ENCODE assay signal across 8 cellular contexts in genomic region chr3:128727485-128727884, GRCh38. TPM values are rescaled to one million over a fixed set of nuclear protein-coding genes. Genes with fewer than 3 reads are reported as not detected.
DNase-seq lines count a peak whose midpoint lies in the region; ATAC-seq and TF ChIP-seq lines count a peak whose summit lies in the region.

No MANE protein-coding gene starts in this region.

- H3K9me3 Mint-ChIP-seq in activated T-cell treated with anti-CD3 and anti-CD28 coated beads, Interleukin-2, amount 50 U/mL, for 72 hours: peaks cover 0 to 2% of the 10 kb centered on the region in 2 donors

- peak overlapping the region; percentile 91 for H3K4me3 ChIP-seq in astrocyte of the spinal cord (ENCODE audit: low read depth, low read length)
- peak overlapping the region; percentile 74 for H3K4me3 ChIP-seq in lower lobe of right lung
- peak overlapping the region; percentile 72 to 100 (median 96) for H3K4me3 ChIP-seq in tibial nerve

- peak overlapping the region; percentile 90 to 96 for H3K4me3 Mint-ChIP-seq in activated T-cell treated with anti-CD3 and anti-CD28 coated beads, Interleukin-2, amount 50 U/mL, for 72 hours

- H3K27ac ChIP-seq in lower lobe of right lung (no peak overlapping the region), tibial nerve (peak overlapping the region; percentile 94 to 100 (median 97))

- in situ Hi-C loops in astrocyte of the spinal cord (cut with HindIII; ENCODE audit: low sequenced_read_pairs): no loop called here

- TF ChIP-seq EP300 in tibial nerve (IDR thresholded peaks at IDR 0.05): no peak

- H3K27ac Mint-ChIP-seq in activated T-cell treated with anti-CD3 and anti-CD28 coated beads, Interleukin-2, amount 50 U/mL, for 72 hours: peak overlapping the region; percentile 94

- intact Hi-C loops in lower lobe of right lung (cut with DNase I): no loop called here

- no peaks in the 10 kb centered on the region for H3K27me3 Mint-ChIP-seq in activated T-cell treated with anti-CD3 and anti-CD28 coated beads, Interleukin-2, amount 50 U/mL, for 72 hours (ENCODE audit: low read depth)

- DNase-seq in activated T-cell treated with anti-CD3 and anti-CD28 coated beads, Interleukin-2, amount 50 U/mL, for 72 hours: no peak
- no peak for DNase-seq in activated T-cell treated with anti-CD3 and anti-CD28 coated beads, Interleukin-2, amount 50 U/mL, for 48 hours
- DNase-seq in astrocyte of the spinal cord (ENCODE audit: low read depth, low spot score): no peak
- DNase-seq in lower lobe of right lung: no peak
- DNase-seq in tibial nerve (ENCODE audit: low spot score in 2 of 2): no peak
- no peak for DNase-seq in NCI-H187 treated with DMSO at 0.1 percent for 48 hours (lab: John Stamatoyannopoulos, UW)
- no peak for DNase-seq in HuH-7 (ENCODE audit: low spot score)
- DNase-seq in EL: no peak

- H3K27me3 ChIP-seq in lower lobe of right lung (ENCODE audit: low read depth) (no peaks in the 10 kb centered on the region), tibial nerve (no peaks in the 10 kb centered on the region)

- no peaks in the 10 kb centered on the region for H3K9me3 ChIP-seq in lower lobe of right lung
- no peaks in the 10 kb centered on the region for H3K9me3 ChIP-seq in tibial nerve

- peaks cover 78% of the 10 kb centered on the region for H3K4me1 Mint-ChIP-seq in activated T-cell treated with anti-CD3 and anti-CD28 coated beads, Interleukin-2, amount 50 U/mL, for 72 hours (ENCODE audit: low read depth)

- TF ChIP-seq POLR2A in tibial nerve (IDR thresholded peaks at IDR 0.05): no peak

- peaks cover 2 to 8% of the 10 kb centered on the region in 2 donors for H3K36me3 Mint-ChIP-seq in activated T-cell treated with anti-CD3 and anti-CD28 coated beads, Interleukin-2, amount 50 U/mL, for 72 hours (ENCODE audit: insufficient read depth in 2 of 2)

- 33 to 41% methylated on average over 6 of the region's 6 CpGs for WGBS in tibial nerve, 2 donors

- no peak for ATAC-seq in activated T-cell treated with anti-CD3 and anti-CD28 coated beads, Interleukin-2, amount 50 U/mL, for 72 hours (replicated peaks in 1 of 2)
- no peak for ATAC-seq in lower lobe of right lung

- TF ChIP-seq CTCF in astrocyte of the spinal cord (IDR thresholded peaks at IDR 0.05; ENCODE audit: low read depth, low read length) (no peak), lower lobe of right lung (IDR thresholded peaks at IDR 0.05) (no peak), tibial nerve (IDR thresholded peaks at IDR 0.05) (no peak)

- H3K4me1 ChIP-seq in lower lobe of right lung: peaks cover 61% of the 10 kb centered on the region
- peaks cover 0 to 61% (median 30%) of the 10 kb centered on the region in 4 donors for H3K4me1 ChIP-seq in tibial nerve

- no peaks in the 10 kb centered on the region for H3K36me3 ChIP-seq in lower lobe of right lung
- H3K36me3 ChIP-seq in tibial nerve: peaks cover 0 to 2% (median 0%) of the 10 kb centered on the region in 3 donors

RNA-seq across cellular contexts. Expression of gene RAB7A, which starts 1.5 kb away (rescaled TPM):
- total RNA-seq in activated T-cell treated with anti-CD3 and anti-CD28 coated beads, Interleukin-2, amount 50 U/mL, for 72 hours: 100 to 1,000 TPM; 204 to 206 TPM
- total RNA-seq in lower lobe of right lung (278 TPM), tibial nerve (100 to 1,000 TPM in 3 of 4 donors, 10 to 100 TPM in 1; 89.2 to 128 (median 114) TPM)
